Comparison of ENCODE assay signal across 8 cellular contexts in genomic region chr15:50908209-50909043, GRCh38. TPM values are rescaled to one million over a fixed set of nuclear protein-coding genes. Genes with fewer than 3 reads are reported as not detected.
DNase-seq lines count a peak whose midpoint lies in the region; ATAC-seq lines count a peak whose summit lies in the region.

AP4E1 (plus strand) TSS chr15:50908683; CDS start chr15:50908779, 96 bp downstream.

- peaks cover 12% of the 10 kb centered on the region for H3K27me3 Mint-ChIP-seq in CD4-positive, CD25-positive, alpha-beta regulatory T cell
- H3K27me3 Mint-ChIP-seq in activated CD4-positive, alpha-beta T cell treated with anti-CD3 and anti-CD28 coated beads, Interleukin-2, amount 10 ng/mL, durations not matched to agents 7 days and 5 days = no peaks in the 10 kb centered on the region

- peak within 1 kb of the TSS; percentile 100 for H3K27ac ChIP-seq in CD4-positive, CD25-positive, alpha-beta regulatory T cell (ENCODE audit: insufficient read depth, low read length, poor library complexity, severe bottlenecking)

- peak; percentile 92 to 97 (median 95) for DNase-seq in CD4-positive, CD25-positive, alpha-beta regulatory T cell
- DNase-seq in NCI-H69 (lab: John Stamatoyannopoulos, UW) = peak; percentile 96
- peak; percentile 94 for DNase-seq in activated CD4-positive, alpha-beta T cell treated with anti-CD3 and anti-CD28 coated beads, Interleukin-2, amount 10 ng/mL, durations not matched to agents 7 days and 5 days
- peak; percentile 79 for DNase-seq in cortex of kidney (lab: John Stamatoyannopoulos, UW)
- DNase-seq in left lobe of liver (ENCODE audit: low spot score) = peak; percentile 95
- DNase-seq in stimulated activated CD4-positive, alpha-beta T cell treated with anti-CD3 and anti-CD28 coated beads, Interleukin-2, amount 100 ng/mL, for 24 hours = peak; percentile 94 to 95

- peak within 1 kb of the TSS; percentile 99 for H3K4me3 ChIP-seq in CD4-positive, CD25-positive, alpha-beta regulatory T cell (ENCODE audit: low read depth, low read length)

- peaks cover 19% of the 10 kb centered on the region for H3K4me1 ChIP-seq in CD4-positive, CD25-positive, alpha-beta regulatory T cell (ENCODE audit: control insufficient read depth, insufficient read depth, low read length, poor library complexity, severe bottlenecking)

- peaks cover 17% of the 10 kb centered on the region for H3K36me3 ChIP-seq in CD4-positive, CD25-positive, alpha-beta regulatory T cell (ENCODE audit: control insufficient read depth, insufficient read depth, low read length)

- peak; percentile 67 to 69 for ATAC-seq in CD4-positive, CD25-positive, alpha-beta regulatory T cell (ENCODE audit: low read depth in 2 of 2)
- ATAC-seq in GM19372 (IDR thresholded peaks at IDR 0.05; ENCODE audit: low read depth, unreplicated experiment) = peak; percentile 59
- peak; percentile 52 for ATAC-seq in HG03521 (IDR thresholded peaks at IDR 0.05; ENCODE audit: unreplicated experiment)
- ATAC-seq in left lobe of liver = peak; percentile 90

- CTCF ChIA-PET in activated CD4-positive, alpha-beta T cell treated with anti-CD3 and anti-CD28 coated beads, Interleukin-2, amount 10 ng/mL, durations not matched to agents 7 days and 5 days (lab: Charles Lee) = interaction anchor here (0.6 to 1.2 kb wide), 6 partner anchors 10 to 484 kb away, joined by 3 to 7 read pairs (median 3); partner anchors contain the start of gene USP8

- no peaks in the 10 kb centered on the region for H3K27me3 ChIP-seq in CD4-positive, CD25-positive, alpha-beta regulatory T cell (ENCODE audit: control insufficient read depth, insufficient read depth, low read length)

- H3K9me3 Mint-ChIP-seq in CD4-positive, CD25-positive, alpha-beta regulatory T cell = no peaks in the 10 kb centered on the region
- H3K9me3 Mint-ChIP-seq in activated CD4-positive, alpha-beta T cell treated with anti-CD3 and anti-CD28 coated beads, Interleukin-2, amount 10 ng/mL, durations not matched to agents 7 days and 5 days = no peaks in the 10 kb centered on the region

- H3K27ac Mint-ChIP-seq in CD4-positive, CD25-positive, alpha-beta regulatory T cell = peak within 1 kb of the TSS; percentile 97 to 98 (median 98)
- peak within 1 kb of the TSS; percentile 89 for H3K27ac Mint-ChIP-seq in activated CD4-positive, alpha-beta T cell treated with anti-CD3 and anti-CD28 coated beads, Interleukin-2, amount 10 ng/mL, durations not matched to agents 7 days and 5 days

- H3K9me3 ChIP-seq in CD4-positive, CD25-positive, alpha-beta regulatory T cell (ENCODE audit: control insufficient read depth in 2 of 2, low read length in 2 of 2) = no peaks in the 10 kb centered on the region

- POLR2A ChIA-PET in activated CD4-positive, alpha-beta T cell treated with anti-CD3 and anti-CD28 coated beads, Interleukin-2, amount 10 ng/mL, durations not matched to agents 7 days and 5 days (lab: Charles Lee) = no interaction called here

- peaks cover 10% of the 10 kb centered on the region for H3K36me3 Mint-ChIP-seq in CD4-positive, CD25-positive, alpha-beta regulatory T cell
- peaks cover 9% of the 10 kb centered on the region for H3K36me3 Mint-ChIP-seq in activated CD4-positive, alpha-beta T cell treated with anti-CD3 and anti-CD28 coated beads, Interleukin-2, amount 10 ng/mL, durations not matched to agents 7 days and 5 days (ENCODE audit: low read depth)

- H3K4me3 Mint-ChIP-seq in CD4-positive, CD25-positive, alpha-beta regulatory T cell = peak within 1 kb of the TSS; percentile 90 to 100 (median 96)
- peak within 1 kb of the TSS; percentile 84 for H3K4me3 Mint-ChIP-seq in activated CD4-positive, alpha-beta T cell treated with anti-CD3 and anti-CD28 coated beads, Interleukin-2, amount 10 ng/mL, durations not matched to agents 7 days and 5 days

- H3K4me1 Mint-ChIP-seq in CD4-positive, CD25-positive, alpha-beta regulatory T cell = peaks cover 16 to 37% (median 30%) of the 10 kb centered on the region in 4 donors
- H3K4me1 Mint-ChIP-seq in activated CD4-positive, alpha-beta T cell treated with anti-CD3 and anti-CD28 coated beads, Interleukin-2, amount 10 ng/mL, durations not matched to agents 7 days and 5 days = peaks cover 20% of the 10 kb centered on the region

RNA-seq across cellular contexts. Expression of gene AP4E1, which starts in this region (rescaled TPM):
- total RNA-seq in CD4-positive, CD25-positive, alpha-beta regulatory T cell = 9.5 TPM
- polyA plus RNA-seq in CD4-positive, CD25-positive, alpha-beta regulatory T cell = 1 to 10 TPM; 3.0 to 5.6 (median 4.0) TPM
- 10 to 100 TPM; 12.7 to 14.1 TPM for total RNA-seq in activated CD4-positive, alpha-beta T cell treated with anti-CD3 and anti-CD28 coated beads, Interleukin-2, amount 10 ng/mL, durations not matched to agents 7 days and 5 days
- 4.4 TPM for total RNA-seq in left lobe of liver

Comparison
In these comparisons a context has a peak if more than half of its experiments do, and no peak if none do; other contexts are left out.
1. Peak in every context shown above with its lines: DNase-seq, ATAC-seq, H3K4me3 ChIP-seq and H3K27ac ChIP-seq.